ENCODE assay signal across 9 cellular contexts in genomic region chr15:94287794-94288246, GRCh38. TPM values are rescaled to one million over a fixed set of nuclear protein-coding genes. Genes with fewer than 3 reads are reported as not detected.
DNase-seq lines count a peak whose midpoint lies in the region; ATAC-seq and TF ChIP-seq lines count a peak whose summit lies in the region.
"Had no signal": no experiment of that assay in that cellular context is flagged by ENCODE, and none has a peak within 500 bp of the region (broad histone marks: within the 10 kb centered on the region; RNA-seq: fewer than 3 reads in every experiment).

No MANE protein-coding gene starts in this region.

- TF ChIP-seq CTCF in SU-DHL-6 (IDR thresholded peaks at IDR 0.05; ENCODE audit: insufficient read depth, low read length, poor library complexity, severe bottlenecking), result no peak

- H3K27me3 Mint-ChIP-seq in activated naive CD4-positive, alpha-beta T cell treated with anti-CD3 and anti-CD28 coated beads for 36 hours (ENCODE audit: low read depth), result peaks cover 3% of the 10 kb centered on the region

- no peak overlapping the region for H3K4me3 Mint-ChIP-seq in activated naive CD4-positive, alpha-beta T cell treated with anti-CD3 and anti-CD28 coated beads for 36 hours

- peak overlapping the region; percentile 97 for H3K27ac ChIP-seq in SU-DHL-6 (ENCODE audit: low read depth, low read length)

- no peaks in the 10 kb centered on the region for H3K9me2 ChIP-seq in SU-DHL-6 (replicated peaks; ENCODE audit: insufficient read depth, low read length)

- H3K9me3 ChIP-seq in SU-DHL-6 (ENCODE audit: insufficient read depth, low read length), result no peaks in the 10 kb centered on the region

- peak; percentile 97 for ATAC-seq in HG02943 (IDR thresholded peaks at IDR 0.05; ENCODE audit: low read depth, unreplicated experiment)

- H2AFZ ChIP-seq in SU-DHL-6 (ENCODE audit: low read depth, low read length, severe bottlenecking), result no peak overlapping the region

- H3K27me3 ChIP-seq in SU-DHL-6 (ENCODE audit: low read length), result no peaks in the 10 kb centered on the region

- intact Hi-C loops in activated naive CD4-positive, alpha-beta T cell treated with anti-CD3 and anti-CD28 coated beads for 36 hours (cut with micrococcal nuclease), result loop anchor here (1.0 kb wide), 2 partner anchors 9 to 18 kb away; no protein-coding TSS in a partner anchor

- peaks cover 19% of the 10 kb centered on the region for H3K36me3 ChIP-seq in SU-DHL-6 (ENCODE audit: low read length)

- no peaks in the 10 kb centered on the region for H4K20me1 ChIP-seq in SU-DHL-6 (ENCODE audit: low read depth, low read length)

- H3K9me3 Mint-ChIP-seq in activated naive CD4-positive, alpha-beta T cell treated with anti-CD3 and anti-CD28 coated beads for 36 hours, result peaks cover 6% of the 10 kb centered on the region

- DNase-seq in activated naive CD4-positive, alpha-beta T cell treated with anti-CD3 and anti-CD28 coated beads for 36 hours, result peak; percentile 71
- DNase-seq in activated naive CD4-positive, alpha-beta T cell (lab: John Stamatoyannopoulos, UW), result no peak
- DNase-seq in stimulated activated CD4-positive, alpha-beta T cell treated with anti-CD3 and anti-CD28 coated beads, Interleukin-2, amount 100 ng/mL, for 24 hours, result peak; percentile 28 to 31
- DNase-seq in iPS-NIHi11 (ENCODE audit: low spot score) (no peak), HuH-7 (ENCODE audit: low spot score) (no peak), occipital lobe (lab: John Stamatoyannopoulos, UW) (no peak)
- DNase-seq: left cardiac atrium had no signal

- peaks cover 37% of the 10 kb centered on the region for H3K4me1 Mint-ChIP-seq in activated naive CD4-positive, alpha-beta T cell treated with anti-CD3 and anti-CD28 coated beads for 36 hours (ENCODE audit: low read depth)

- H3F3A ChIP-seq in SU-DHL-6 (ENCODE audit: insufficient read depth), result peaks cover 33% of the 10 kb centered on the region

- H3K27ac Mint-ChIP-seq in activated naive CD4-positive, alpha-beta T cell treated with anti-CD3 and anti-CD28 coated beads for 36 hours, result no peak overlapping the region

- peaks cover 77% of the 10 kb centered on the region for H3K79me2 ChIP-seq in SU-DHL-6 (ENCODE audit: insufficient read depth, low read length)

- H3K4me2 ChIP-seq in SU-DHL-6 (ENCODE audit: low read depth, low read length, poor library complexity, severe bottlenecking), result peak overlapping the region; percentile 77

- CTCF ChIA-PET in activated naive CD4-positive, alpha-beta T cell treated with anti-CD3 and anti-CD28 coated beads for 36 hours (lab: Charles Lee), result interaction anchor here (0.6 to 2.9 kb wide), 10 partner anchors 8 to 123 kb away, joined by 3 to 18 read pairs (median 4); no protein-coding TSS in a partner anchor

- H3K9ac ChIP-seq in SU-DHL-6 (ENCODE audit: low read length), result peak overlapping the region; percentile 58

- peaks cover 19% of the 10 kb centered on the region for H3K36me3 Mint-ChIP-seq in activated naive CD4-positive, alpha-beta T cell treated with anti-CD3 and anti-CD28 coated beads for 36 hours (ENCODE audit: low read depth)

- peak overlapping the region; percentile 36 for H3K4me3 ChIP-seq in SU-DHL-6 (ENCODE audit: insufficient read depth, low read length, poor library complexity, severe bottlenecking)

RNA-seq across cellular contexts. Expression of gene MCTP2, which starts 56.5 kb away (rescaled TPM):
- 10 to 100 TPM; 33.7 to 35.1 TPM for total RNA-seq in activated naive CD4-positive, alpha-beta T cell treated with anti-CD3 and anti-CD28 coated beads for 36 hours
- 0.62 TPM for total RNA-seq in occipital lobe

Comparison
In these comparisons a context has a peak if more than half of its experiments do, and no peak if none do; other contexts are left out.
1. DNase-seq: peak in activated naive CD4-positive, alpha-beta T cell treated with anti-CD3 and anti-CD28 coated beads for 36 hours (single experiment) and stimulated activated CD4-positive, alpha-beta T cell treated with anti-CD3 and anti-CD28 coated beads, Interleukin-2, amount 100 ng/mL, for 24 hours (2 of 2); none in activated naive CD4-positive, alpha-beta T cell (0 of 4), iPS-NIHi11 (single experiment), HuH-7 (single experiment) and occipital lobe (single experiment).
2. RNA of gene MCTP2, which starts 56.5 kb away (total RNA-seq): 33.7 to 35.1 TPM in activated naive CD4-positive, alpha-beta T cell treated with anti-CD3 and anti-CD28 coated beads for 36 hours; 0.62 TPM in occipital lobe (single experiment); every median in the first group is over 10 times any median in the second.